1 cellular context compared by ENCODE assay signal in genomic region chr9:89408628-89409101, GRCh38.
TF ChIP-seq lines count a peak whose summit lies in the region.

No MANE protein-coding gene starts in this region.

TF ChIP-seq in GM23338, 12 proteins besides CTCF, POLR2A, EP300 and RAD21 (continued from another document):
- TF ChIP-seq POLR2AphosphoS5 (IDR thresholded peaks at IDR 0.05; ENCODE audit: low read depth): no peak
- TF ChIP-seq NANOG (IDR thresholded peaks at IDR 0.05; ENCODE audit: borderline replicate concordance): no peak
